ENCODE assay signal across 8 cellular contexts in genomic region chr12:7108928-7109920, GRCh38. TPM values are rescaled to one million over a fixed set of nuclear protein-coding genes. Genes with fewer than 3 reads are reported as not detected.
DNase-seq lines count a peak whose midpoint lies in the region; ATAC-seq and TF ChIP-seq lines count a peak whose summit lies in the region.

Gene C1RL, minus strand, starts transcription at chr12:7109214. Its CDS starts 34 bp downstream, at chr12:7109180.

- 30% methylated on average over 24 of the region's 24 CpGs for WGBS in prostate gland
- 26 to 35% methylated on average over 19 to 22 of the region's 24 CpGs for WGBS in upper lobe of left lung, 2 donors

- peak; percentile 29 for TF ChIP-seq POLR2A in prostate gland (IDR thresholded peaks at IDR 0.05)
- TF ChIP-seq POLR2A in upper lobe of left lung (IDR thresholded peaks at IDR 0.05): peak in 1 of 4 donors; percentile 25

- DNase-seq in AG04450 (ENCODE audit: low read depth, low spot score): no peak
- peak; percentile 61 for DNase-seq in NCI-H1436 treated with DMSO at 0.1 percent for 48 hours (lab: John Stamatoyannopoulos, UW)
- peak; percentile 91 for DNase-seq in amniotic epithelial cell (ENCODE audit: low read depth)
- DNase-seq in left ventricle myocardium inferior: peak; percentile 91
- DNase-seq in prostate gland (ENCODE audit: low spot score): peak; percentile 82
- peak; percentile 93 to 98 for DNase-seq in upper lobe of left lung

- H3K9me3 Mint-ChIP-seq in T-helper 1 cell treated with Interleukin-12 subunit alpha and Interleukin-12 subunit beta and Interleukin-4 antibody, amounts not matched to agents 30 μg/mL and 1 μg/mL, for 36 hours: peaks cover 13% of the 10 kb centered on the region

- no peaks in the 10 kb centered on the region for H3K27me3 Mint-ChIP-seq in T-helper 1 cell treated with Interleukin-12 subunit alpha and Interleukin-12 subunit beta and Interleukin-4 antibody, amounts not matched to agents 30 μg/mL and 1 μg/mL, for 36 hours (ENCODE audit: low read depth)

- peaks cover 4% of the 10 kb centered on the region for H3K36me3 ChIP-seq in left ventricle myocardium inferior
- H3K36me3 ChIP-seq in prostate gland: no peaks in the 10 kb centered on the region
- H3K36me3 ChIP-seq in upper lobe of left lung: peaks cover 0 to 14% (median 2%) of the 10 kb centered on the region in 4 donors

- POLR2A ChIA-PET in AG04450 (lab: Yijun Ruan, JAX): interaction anchor here (0.6 to 2.2 kb wide), 8 partner anchors 15 to 218 kb away, joined by 3 to 15 read pairs (median 4); partner anchors contain the start of genes C12orf57, C1S, LPCAT3 and RNU7-1

- peaks cover 21% of the 10 kb centered on the region for H3K36me3 Mint-ChIP-seq in T-helper 1 cell treated with Interleukin-12 subunit alpha and Interleukin-12 subunit beta and Interleukin-4 antibody, amounts not matched to agents 30 μg/mL and 1 μg/mL, for 36 hours (ENCODE audit: low read depth)

- peak; percentile 35 for ATAC-seq in GM19397 (IDR thresholded peaks at IDR 0.05; ENCODE audit: unreplicated experiment)
- peak; percentile 89 to 90 for ATAC-seq in upper lobe of left lung (ENCODE audit: low FRiP score in 2 of 2)

- TF ChIP-seq CTCF in AG04450 (IDR thresholded peaks at IDR 0.05; ENCODE audit: low read depth, low read length) (peak; percentile 97), left ventricle myocardium inferior (IDR thresholded peaks at IDR 0.05; ENCODE audit: borderline replicate concordance) (peak; percentile 99), prostate gland (IDR thresholded peaks at IDR 0.05) (peak; percentile 96 to 98 (median 97)), upper lobe of left lung (IDR thresholded peaks at IDR 0.05) (peak; percentile 96 to 99 (median 97))

- TF ChIP-seq EP300 in upper lobe of left lung (IDR thresholded peaks at IDR 0.05): peak; percentile 6 to 90 (median 75)

- intact Hi-C loops in left ventricle myocardium inferior (cut with micrococcal nuclease) (loop anchor here (5.0 kb wide), 1 partner anchor 47 kb away; the partner anchor contains the start of gene C1S), prostate gland (cut with DNase I) (loop anchor here (2.0 kb wide), 1 partner anchor 48 kb away; the partner anchor contains the start of gene C1S)

- peaks cover 44% of the 10 kb centered on the region for H3K4me1 Mint-ChIP-seq in T-helper 1 cell treated with Interleukin-12 subunit alpha and Interleukin-12 subunit beta and Interleukin-4 antibody, amounts not matched to agents 30 μg/mL and 1 μg/mL, for 36 hours (ENCODE audit: low read depth)

- H3K4me3 ChIP-seq in AG04450 (ENCODE audit: low read depth, low read length) (peak within 1 kb of the TSS; percentile 82), left ventricle myocardium inferior (peak within 1 kb of the TSS; percentile 69), prostate gland (peak within 1 kb of the TSS; percentile 45 to 54), upper lobe of left lung (peak within 1 kb of the TSS; percentile 57 to 83 (median 73))

- H3K27me3 ChIP-seq in AG04450 (ENCODE audit: control insufficient read depth, insufficient read depth, low read length) (no peaks in the 10 kb centered on the region), left ventricle myocardium inferior (ENCODE audit: low read depth) (no peaks in the 10 kb centered on the region), prostate gland (replicated peaks; ENCODE audit: insufficient read depth) (no peaks in the 10 kb centered on the region), upper lobe of left lung (no peaks in the 10 kb centered on the region)

- H3K4me3 Mint-ChIP-seq in T-helper 1 cell treated with Interleukin-12 subunit alpha and Interleukin-12 subunit beta and Interleukin-4 antibody, amounts not matched to agents 30 μg/mL and 1 μg/mL, for 36 hours: peak within 1 kb of the TSS; percentile 93

- CTCF ChIA-PET in AG04450 (lab: Charles Lee): interaction anchor here (0.5 to 3.8 kb wide), 28 partner anchors 10 to 828 kb away, joined by 3 to 22 read pairs (median 4); partner anchors contain the start of genes C1R, C1S, LPCAT3 and SPSB2

- H3K27ac Mint-ChIP-seq in T-helper 1 cell treated with Interleukin-12 subunit alpha and Interleukin-12 subunit beta and Interleukin-4 antibody, amounts not matched to agents 30 μg/mL and 1 μg/mL, for 36 hours: peak within 1 kb of the TSS; percentile 92

- H3K27ac ChIP-seq in AG04450 (ENCODE audit: low read depth, low read length) (peak within 1 kb of the TSS; percentile 96), left ventricle myocardium inferior (replicated peaks) (peak within 1 kb of the TSS; percentile 93), prostate gland (peak within 1 kb of the TSS; percentile 77 to 89), upper lobe of left lung (peak within 1 kb of the TSS; percentile 95 to 99 (median 96))

- H3K9me3 ChIP-seq in AG04450 (ENCODE audit: control insufficient read depth, insufficient read depth, low read length): peaks cover 2% of the 10 kb centered on the region
- H3K9me3 ChIP-seq in left ventricle myocardium inferior (replicated peaks): peaks cover 10% of the 10 kb centered on the region
- no peaks in the 10 kb centered on the region for H3K9me3 ChIP-seq in prostate gland
- H3K9me3 ChIP-seq in upper lobe of left lung: no peaks in the 10 kb centered on the region

- H3K4me1 ChIP-seq in left ventricle myocardium inferior (peaks cover 27% of the 10 kb centered on the region), prostate gland (replicated peaks) (no peaks in the 10 kb centered on the region), upper lobe of left lung (peaks cover 23 to 33% (median 27%) of the 10 kb centered on the region in 4 donors)

RNA-seq across cellular contexts. Expression of gene C1RL, which starts in this region (rescaled TPM):
- 45.3 and 58.7 TPM in 2 replicates for polyA plus RNA-seq in AG04450 (2011; rRNA removed)
- polyA minus RNA-seq in AG04450 (2011; rRNA and poly(A)+ RNA removed): 47.5 and 69.1 TPM in 2 replicates
- total RNA-seq in left ventricle myocardium inferior (8.1 TPM), prostate gland (10 to 100 TPM; 48.2 to 86.2 TPM), upper lobe of left lung (100 to 1,000 TPM in 1 of 6 donors, 10 to 100 TPM in 5; 55.9 to 224 (median 82.7) TPM)
